8 cellular contexts compared by ENCODE assay signal in the genomic region with DNA sequence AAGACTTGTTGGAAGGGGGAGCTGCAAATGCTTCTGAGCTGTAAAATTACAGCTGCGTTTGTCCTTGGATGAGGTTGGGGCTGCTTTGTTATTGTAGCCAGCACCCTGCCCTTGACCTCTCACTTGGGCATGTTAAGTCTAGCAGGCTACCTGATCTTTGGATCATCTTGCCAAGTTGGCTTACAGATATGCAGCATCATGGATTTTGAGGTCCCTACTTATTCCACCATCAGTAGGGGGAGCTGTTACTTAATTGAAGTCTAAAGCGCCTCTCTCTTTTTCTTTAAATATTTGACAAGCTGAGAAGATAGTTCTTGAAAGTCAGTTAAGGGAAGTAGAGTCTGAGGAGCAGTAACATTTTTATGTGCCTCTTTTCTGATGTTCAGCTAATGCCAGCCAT.
DNase-seq lines count a peak whose midpoint lies in the region; ATAC-seq and TF ChIP-seq lines count a peak whose summit lies in the region.

No MANE protein-coding gene starts in this region.

- H3K27me3 ChIP-seq in left ventricle myocardium inferior (ENCODE audit: low read depth) (no peaks in the 10 kb centered on the region), RWPE2 (ENCODE audit: insufficient read depth, poor library complexity, severe bottlenecking) (no peaks in the 10 kb centered on the region)

- H3K4me1 Mint-ChIP-seq in activated T-helper 17 cell treated with anti-CD3 and anti-CD28 coated beads, Interleukin-2, amount 50 U/mL, for 72 hours, result no peaks in the 10 kb centered on the region
- no peaks in the 10 kb centered on the region for H3K4me1 Mint-ChIP-seq in stimulated activated effector memory CD8-positive, alpha-beta T cell treated with anti-CD3 and anti-CD28 coated beads, Interleukin-12 subunit alpha, Interleukin-12 subunit beta, amount 100 ng/mL, for 72 hours

- peaks cover 6% of the 10 kb centered on the region for H3K9me3 Mint-ChIP-seq in activated T-helper 17 cell treated with anti-CD3 and anti-CD28 coated beads, Interleukin-2, amount 50 U/mL, for 72 hours
- H3K9me3 Mint-ChIP-seq in stimulated activated effector memory CD8-positive, alpha-beta T cell treated with anti-CD3 and anti-CD28 coated beads, Interleukin-12 subunit alpha, Interleukin-12 subunit beta, amount 100 ng/mL, for 72 hours, result peaks cover 15% of the 10 kb centered on the region

- no peak for ATAC-seq in left ventricle myocardium superior
- no peak for ATAC-seq in RWPE2 (ENCODE audit: low read depth)
- ATAC-seq in activated T-helper 17 cell treated with anti-CD3 and anti-CD28 coated beads, Interleukin-2, amount 50 U/mL, for 72 hours (replicated peaks), result no peak
- no peak for ATAC-seq in stimulated activated effector memory CD8-positive, alpha-beta T cell treated with anti-CD3 and anti-CD28 coated beads, Interleukin-12 subunit alpha, Interleukin-12 subunit beta, amount 100 ng/mL, for 72 hours
- no peak for ATAC-seq in GM18907 (IDR thresholded peaks at IDR 0.05; ENCODE audit: unreplicated experiment)

- H3K27me3 Mint-ChIP-seq in activated T-helper 17 cell treated with anti-CD3 and anti-CD28 coated beads, Interleukin-2, amount 50 U/mL, for 72 hours, result no peaks in the 10 kb centered on the region

- no peaks in the 10 kb centered on the region for H3K36me3 Mint-ChIP-seq in activated T-helper 17 cell treated with anti-CD3 and anti-CD28 coated beads, Interleukin-2, amount 50 U/mL, for 72 hours (ENCODE audit: low read depth)
- H3K36me3 Mint-ChIP-seq in stimulated activated effector memory CD8-positive, alpha-beta T cell treated with anti-CD3 and anti-CD28 coated beads, Interleukin-12 subunit alpha, Interleukin-12 subunit beta, amount 100 ng/mL, for 72 hours, result no peaks in the 10 kb centered on the region

- H3K9me3 ChIP-seq in left ventricle myocardium inferior (replicated peaks) (peaks cover 20% of the 10 kb centered on the region), RWPE2 (ENCODE audit: severe bottlenecking) (no peaks in the 10 kb centered on the region)

- H3K4me1 ChIP-seq in left ventricle myocardium inferior (peaks cover under 1% of the 10 kb centered on the region), RWPE2 (ENCODE audit: insufficient read depth, poor library complexity, severe bottlenecking) (peaks cover 9% of the 10 kb centered on the region)

- H3K27ac Mint-ChIP-seq in activated T-helper 17 cell treated with anti-CD3 and anti-CD28 coated beads, Interleukin-2, amount 50 U/mL, for 72 hours, result no peak overlapping the region
- H3K27ac Mint-ChIP-seq in stimulated activated effector memory CD8-positive, alpha-beta T cell treated with anti-CD3 and anti-CD28 coated beads, Interleukin-12 subunit alpha, Interleukin-12 subunit beta, amount 100 ng/mL, for 72 hours, result no peak overlapping the region

- H3K4me3 ChIP-seq in left ventricle myocardium inferior (no peak overlapping the region), RWPE2 (ENCODE audit: severe bottlenecking) (no peak overlapping the region), fibroblast of villous mesenchyme (ENCODE audit: low read depth, low read length) (no peak overlapping the region)

- DNase-seq in left ventricle myocardium inferior (no peak), left ventricle myocardium superior (no peak), RWPE2 (ENCODE audit: low spot score) (no peak), fibroblast of villous mesenchyme (ENCODE audit: low read depth) (peak; percentile 54), NCI-H446 (lab: John Stamatoyannopoulos, UW) (no peak)
- DNase-seq in stimulated activated effector memory CD8-positive, alpha-beta T cell treated with anti-CD3 and anti-CD28 coated beads, Interleukin-12 subunit alpha, Interleukin-12 subunit beta, amount 100 ng/mL, for 72 hours (ENCODE audit: low spot score in 2 of 2), result no peak

- intact Hi-C loops in left ventricle myocardium inferior (cut with micrococcal nuclease), result no loop called here
- intact Hi-C loops in left ventricle myocardium superior (cut with micrococcal nuclease), result no loop called here

- no peaks in the 10 kb centered on the region for H3K36me3 ChIP-seq in left ventricle myocardium inferior
- no peaks in the 10 kb centered on the region for H3K36me3 ChIP-seq in RWPE2 (ENCODE audit: low read depth)

- H3K4me3 Mint-ChIP-seq in activated T-helper 17 cell treated with anti-CD3 and anti-CD28 coated beads, Interleukin-2, amount 50 U/mL, for 72 hours, result no peak overlapping the region
- H3K4me3 Mint-ChIP-seq in stimulated activated effector memory CD8-positive, alpha-beta T cell treated with anti-CD3 and anti-CD28 coated beads, Interleukin-12 subunit alpha, Interleukin-12 subunit beta, amount 100 ng/mL, for 72 hours, result no peak overlapping the region

- peak overlapping the region; percentile 11 for H3K27ac ChIP-seq in left ventricle myocardium inferior (replicated peaks)
- no peak overlapping the region for H3K27ac ChIP-seq in RWPE2 (ENCODE audit: poor library complexity, severe bottlenecking)

- peak; percentile 52 for TF ChIP-seq CTCF in left ventricle myocardium inferior (IDR thresholded peaks at IDR 0.05; ENCODE audit: borderline replicate concordance)
- peak; percentile 75 for TF ChIP-seq CTCF in RWPE2 (IDR thresholded peaks at IDR 0.05; ENCODE audit: poor library complexity, severe bottlenecking)
- TF ChIP-seq CTCF in fibroblast of villous mesenchyme (IDR thresholded peaks at IDR 0.05; ENCODE audit: insufficient read depth, low read depth, low read length), result peak; percentile 55
